In the genomic region with DNA sequence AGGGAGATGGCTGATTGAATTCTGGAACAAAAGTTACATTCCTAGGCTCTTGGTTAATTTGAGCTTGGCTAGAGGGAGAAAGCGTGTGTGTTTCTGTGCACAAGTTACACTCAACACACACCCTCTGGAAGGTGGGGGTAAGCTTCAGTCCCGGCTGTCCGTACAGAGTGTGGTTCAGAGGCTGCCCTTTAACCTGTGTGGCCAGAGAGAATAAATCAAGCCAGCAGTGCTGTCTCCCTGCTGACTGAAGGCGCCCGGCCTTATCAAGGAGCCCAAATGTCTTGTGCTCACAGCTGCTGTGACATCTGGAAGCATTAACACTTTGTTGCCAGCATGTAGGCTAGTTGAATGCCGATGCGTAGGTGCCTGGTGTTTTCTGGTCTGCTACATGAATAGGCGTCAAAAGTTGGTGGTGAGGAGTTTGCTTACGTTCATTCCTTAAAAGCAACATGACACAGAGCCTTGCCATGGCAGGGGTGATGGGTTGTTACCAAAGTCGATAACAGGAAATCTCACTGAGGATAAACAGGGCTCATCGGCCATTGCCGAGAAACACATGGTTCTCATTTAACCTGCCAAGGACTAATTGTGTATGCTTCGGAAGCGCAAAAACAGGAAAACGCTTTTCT, we compare ENCODE assay signal across 11 cellular contexts.
DNase-seq lines count a peak whose midpoint lies in the region; TF ChIP-seq lines count a peak whose summit lies in the region.
"Had no signal": no experiment of that assay in that cellular context is flagged by ENCODE, and none has a peak within 500 bp of the region (broad histone marks: within the 10 kb centered on the region; RNA-seq: fewer than 3 reads in every experiment).

No MANE protein-coding gene starts in this region.

- H3K9me3 ChIP-seq in hepatocyte (ENCODE audit: low read depth) = no peaks in the 10 kb centered on the region
- no peaks in the 10 kb centered on the region for H3K9me3 ChIP-seq in parathyroid adenoma (ENCODE audit: control insufficient read depth, low read length)

- 23% methylated on average over 15 of the region's 15 CpGs for WGBS in hepatocyte (ENCODE audit: low lambda C conversion rate, missing lambda C conversion rate)

- no peaks in the 10 kb centered on the region for H3K9me2 ChIP-seq in hepatocyte (replicated peaks; ENCODE audit: insufficient read depth)

- H3K4me3 ChIP-seq in astrocyte of the cerebellum (ENCODE audit: low read depth, low read length) = no peak overlapping the region
- no peak overlapping the region for H3K4me3 ChIP-seq in hepatocyte
- no peak overlapping the region for H3K4me3 ChIP-seq in parathyroid adenoma (ENCODE audit: low read depth, low read length)

- H3K4me2 ChIP-seq in hepatocyte = peak overlapping the region; percentile 56
- no peak overlapping the region for H3K4me2 ChIP-seq in parathyroid adenoma (ENCODE audit: low read length)

- no peaks in the 10 kb centered on the region for H3K79me2 ChIP-seq in hepatocyte
- no peaks in the 10 kb centered on the region for H3K79me2 ChIP-seq in parathyroid adenoma

- H2AFZ ChIP-seq in hepatocyte = no peak overlapping the region
- peak overlapping the region; percentile 27 for H2AFZ ChIP-seq in parathyroid adenoma

- H3K4me1 ChIP-seq in hepatocyte (ENCODE audit: insufficient read depth) (peaks cover 54% of the 10 kb centered on the region), parathyroid adenoma (peaks cover 20% of the 10 kb centered on the region)

- no peaks in the 10 kb centered on the region for H3K36me3 ChIP-seq in hepatocyte (replicated peaks; ENCODE audit: insufficient read depth, low read depth)
- no peaks in the 10 kb centered on the region for H3K36me3 ChIP-seq in parathyroid adenoma (ENCODE audit: control insufficient read depth, insufficient read depth, low read length)

- in situ Hi-C loops in astrocyte of the cerebellum (cut with HindIII; ENCODE audit: low sequenced_read_pairs) = no loop called here

- no peak overlapping the region for H3K9ac ChIP-seq in parathyroid adenoma

- no peaks in the 10 kb centered on the region for H4K20me1 ChIP-seq in hepatocyte (ENCODE audit: insufficient read depth, poor library complexity, severe bottlenecking)

- H3K27ac ChIP-seq in hepatocyte (peak overlapping the region; percentile 85), parathyroid adenoma (no peak overlapping the region)

- TF ChIP-seq CTCF in astrocyte of the cerebellum (IDR thresholded peaks at IDR 0.05; ENCODE audit: low read depth, low read length, missing control alignments) = no peak
- no peak for TF ChIP-seq CTCF in hepatocyte (IDR thresholded peaks at IDR 0.05; ENCODE audit: poor library complexity)
- TF ChIP-seq CTCF in parathyroid adenoma (IDR thresholded peaks at IDR 0.05) = no peak

- DNase-seq in AG20443 (ENCODE audit: low spot score) (peak; percentile 19), astrocyte of the cerebellum (ENCODE audit: low read depth) (peak; percentile 24), hepatocyte (ENCODE audit: low spot score) (peak; percentile 38), hypothalamus (lab: John Stamatoyannopoulos, UW) (no peak), HUDEP-2 (lab: John Stamatoyannopoulos, UW; ENCODE audit: unreplicated experiment in 76 of 76) (no peak), NCI-H82 treated with DMSO at 0.1 percent for 48 hours (lab: John Stamatoyannopoulos, UW; ENCODE audit: unreplicated experiment) (no peak)
- no peak for DNase-seq in stimulated activated naive CD4-positive, alpha-beta T cell (lab: John Stamatoyannopoulos, UW)
- DNase-seq: activated T-cell treated with anti-CD3 and anti-CD28 coated beads, Interleukin-2, amount 50 U/mL, for 72 hours; dermis blood vessel endothelial cell; NCI-H187 had no signal

- H3K27me3 ChIP-seq in hepatocyte (no peaks in the 10 kb centered on the region), parathyroid adenoma (ENCODE audit: control insufficient read depth, insufficient read depth, low read length) (no peaks in the 10 kb centered on the region)

Comparison
In these comparisons a context has a peak if more than half of its experiments do, and no peak if none do; other contexts are left out.
1. DNase-seq: peak in AG20443 (single experiment), astrocyte of the cerebellum (single experiment) and hepatocyte (single experiment); none in hypothalamus (0 of 51), stimulated activated naive CD4-positive, alpha-beta T cell (0 of 6), HUDEP-2 (0 of 76) and NCI-H82 treated with DMSO at 0.1 percent for 48 hours (single experiment).